ENCODE assay signal across 8 cellular contexts in the genomic region with DNA sequence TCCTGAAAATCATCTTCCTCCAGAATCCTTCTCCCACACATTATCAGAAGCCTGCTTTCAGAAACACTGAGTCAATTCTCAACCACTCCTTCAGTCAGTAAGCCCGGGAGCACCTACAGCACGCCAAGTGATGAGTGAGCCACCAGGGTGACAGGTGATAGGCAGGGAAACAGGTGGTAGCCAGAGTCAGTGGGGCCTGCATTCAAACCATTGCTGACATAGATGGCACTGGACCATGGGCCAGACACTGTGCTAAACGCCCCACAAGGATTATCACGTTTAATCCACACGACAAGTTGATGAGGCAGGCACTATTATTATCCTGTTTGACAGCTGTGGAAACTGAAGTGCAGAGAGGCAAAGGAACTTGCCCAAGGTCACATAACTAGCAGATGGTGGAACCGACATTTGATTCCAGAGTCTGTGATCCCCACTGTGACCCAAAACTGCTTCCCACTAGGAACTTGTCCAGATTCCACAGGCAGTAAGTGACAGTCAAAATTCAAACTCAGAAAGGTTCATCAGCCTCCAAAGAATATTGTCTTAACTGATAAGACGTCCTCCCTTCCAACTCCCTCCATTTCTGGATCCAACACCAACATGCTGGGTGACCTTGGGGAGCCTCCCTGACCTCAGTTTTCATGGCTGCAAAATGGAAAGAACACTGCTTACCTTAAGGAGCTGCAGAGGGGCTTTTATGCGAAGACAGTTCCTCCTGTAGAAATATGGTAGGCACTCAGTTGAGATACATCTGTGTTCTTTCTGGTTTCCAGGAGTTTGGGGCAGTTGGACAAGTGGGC. TPM values are rescaled to one million over a fixed set of nuclear protein-coding genes. Genes with fewer than 3 reads are reported as not detected.
A peak's percentile ranks its signal among the peaks of the same experiment; 100 is the strongest.
DNase-seq lines count a peak whose midpoint lies in the region; ATAC-seq and TF ChIP-seq lines count a peak whose summit lies in the region.

No MANE protein-coding gene starts in this region.

- no peak for TF ChIP-seq CTCF in A673 (conservative IDR thresholded peaks at IDR 0.05; ENCODE audit: low read depth, low read length)
- TF ChIP-seq CTCF in body of pancreas (IDR thresholded peaks at IDR 0.05): no peak
- TF ChIP-seq CTCF in lung (IDR thresholded peaks at IDR 0.05; ENCODE audit: control extremely low read depth, extremely low read depth): no peak

- ATAC-seq in body of pancreas (no peak), lung (ENCODE audit: insufficient read depth, low FRiP score) (no peak), HG03432 (IDR thresholded peaks at IDR 0.05; ENCODE audit: unreplicated experiment) (no peak)

- DNase-seq in A673 (ENCODE audit: low spot score): peak; percentile 48
- peak; percentile 61 for DNase-seq in M059J (ENCODE audit: low read depth)
- DNase-seq in body of pancreas: no peak
- DNase-seq in lung (ENCODE audit: low spot score): no peak
- DNase-seq in DMS79 (lab: John Stamatoyannopoulos, UW): no peak
- DNase-seq in activated gamma-delta T cell (lab: John Stamatoyannopoulos, UW): no peak
- DNase-seq in NCI-H1417 treated with DMSO at 0.1 percent for 48 hours (lab: John Stamatoyannopoulos, UW): no peak

- H3K4me1 ChIP-seq in A673 (ENCODE audit: insufficient read depth, low read length, poor library complexity, severe bottlenecking) (peaks cover 45% of the 10 kb centered on the region), body of pancreas (peaks cover 34% of the 10 kb centered on the region), lung (ENCODE audit: control insufficient read depth in 2 of 2, insufficient read depth in 2 of 2, low read length in 2 of 2) (peaks cover 9 to 33% of the 10 kb centered on the region in 2 donors)

- CTCF ChIA-PET in A673 (lab: Charles Lee): interaction anchor here (1.1 kb wide), 1 partner anchor 14 kb away, joined by 4 read pairs; no protein-coding TSS in a partner anchor

- H3K27me3 ChIP-seq in A673 (replicated peaks; ENCODE audit: insufficient read depth, low read depth, low read length, poor library complexity): no peaks in the 10 kb centered on the region
- H3K27me3 ChIP-seq in body of pancreas: no peaks in the 10 kb centered on the region
- H3K27me3 ChIP-seq in lung (ENCODE audit: control insufficient read depth, insufficient read depth): no peaks in the 10 kb centered on the region

- H3K4me3 ChIP-seq in A673 (ENCODE audit: low read depth, low read length, poor library complexity, severe bottlenecking): no peak overlapping the region
- H3K4me3 ChIP-seq in body of pancreas: no peak overlapping the region
- peak overlapping the region; percentile 11 for H3K4me3 ChIP-seq in lung

- POLR2A ChIA-PET in A673 (lab: Charles Lee; ENCODE audit: low non-redundant PET): no interaction called here

- WGBS in body of pancreas, 2 donors: 42 to 48% methylated on average over 7 to 8 of the region's 8 CpGs
- WGBS in lung, 2 donors: 62 to 67% methylated on average over 8 of the region's 8 CpGs

- H3K36me3 ChIP-seq in A673 (ENCODE audit: insufficient read depth, low read length, poor library complexity, severe bottlenecking): no peaks in the 10 kb centered on the region
- H3K36me3 ChIP-seq in body of pancreas (replicated peaks in 1 of 2; ENCODE audit: insufficient read depth in 1 of 2, low read depth in 2 of 2): no peaks in the 10 kb centered on the region
- H3K36me3 ChIP-seq in lung (ENCODE audit: control insufficient read depth in 2 of 2, insufficient read depth in 2 of 2, low read length in 2 of 2): no peaks in the 10 kb centered on the region

- TF ChIP-seq POLR2A in body of pancreas (IDR thresholded peaks at IDR 0.05): no peak

- TSS peak; percentile 57 for BruUV-seq in A673 (replicated peaks; lab: Mats Ljungman, UMichigan)

- H3K27ac ChIP-seq in A673 (ENCODE audit: low read depth, low read length, poor library complexity, severe bottlenecking) (peak overlapping the region; percentile 88), body of pancreas (peak overlapping the region in 3 of 4 donors; percentile 42 to 81 (median 52)), lung (ENCODE audit: low read depth in 1 of 2, low read length in 1 of 2) (peak overlapping the region; percentile 41 to 84)

- intact Hi-C loops in A673 (cut with micrococcal nuclease; ENCODE audit: unreplicated experiment): no loop called here
- intact Hi-C loops in body of pancreas (cut with DNase I): no loop called here

- peaks cover 11% of the 10 kb centered on the region for H3K9me3 ChIP-seq in A673 (ENCODE audit: low read depth, low read length, poor library complexity, severe bottlenecking)
- H3K9me3 ChIP-seq in body of pancreas: no peaks in the 10 kb centered on the region
- peaks cover 0 to 2% of the 10 kb centered on the region in 2 donors for H3K9me3 ChIP-seq in lung (ENCODE audit: control insufficient read depth in 2 of 2, insufficient read depth in 1 of 2, low read length in 1 of 2)

RNA-seq across cellular contexts. Expression of a gene that starts 23.9 kb away (rescaled TPM):
- total RNA-seq in A673 (2021) (108 and 125 TPM in 2 replicates), body of pancreas (10 to 100 TPM; 12.2 to 18.5 TPM), lung (10 to 100 TPM; 52.7 to 62.7 TPM)
- total RNA-seq in M059J (2014; rRNA removed; shearing (Covaris generic)): 20.1 and 49.9 TPM in 2 replicates
- 10 to 100 TPM; 39.7 to 50.6 TPM for polyA plus RNA-seq in lung

Comparison
In these comparisons a context has a peak if more than half of its experiments do, and no peak if none do; other contexts are left out.
1. DNase-seq: peak in A673 (single experiment) and M059J (single experiment); none in body of pancreas (0 of 4), lung (single experiment), DMS79 (single experiment), activated gamma-delta T cell (single experiment) and NCI-H1417 treated with DMSO at 0.1 percent for 48 hours (single experiment).
2. Peak in every context shown above with its lines, with median percentiles within 50 percentile points of each other: H3K27ac ChIP-seq.